Comparison of ENCODE assay signal across 8 cellular contexts in genomic region chr19:37907735-37908066, GRCh38. TPM values are rescaled to one million over a fixed set of nuclear protein-coding genes. Genes with fewer than 3 reads are reported as not detected.
DNase-seq lines count a peak whose midpoint lies in the region; ATAC-seq and TF ChIP-seq lines count a peak whose summit lies in the region.

No MANE protein-coding gene starts in this region.

- TF ChIP-seq CTCF in heart left ventricle (IDR thresholded peaks at IDR 0.05) (no peak), lower lobe of right lung (IDR thresholded peaks at IDR 0.05) (no peak), vagina (IDR thresholded peaks at IDR 0.05) (no peak)

- WGBS in heart left ventricle, 4 donors, result 2 to 9% (median 6%) methylated on average over 8 of the region's 8 CpGs

- no peak for TF ChIP-seq POLR2A in heart left ventricle (IDR thresholded peaks at IDR 0.05)
- TF ChIP-seq POLR2A in vagina (IDR thresholded peaks at IDR 0.05), result no peak
- no peak for TF ChIP-seq POLR2A in GM18505 (IDR thresholded peaks at IDR 0.05; ENCODE audit: borderline replicate concordance, extremely low read depth, insufficient read depth, insufficient read length)

- H3K4me1 ChIP-seq in heart left ventricle (peaks cover 0 to 19% (median 12%) of the 10 kb centered on the region in 12 donors), adipocyte (ENCODE audit: control insufficient read depth, insufficient read depth, low read length) (peaks cover 8% of the 10 kb centered on the region), lower lobe of right lung (peaks cover 16% of the 10 kb centered on the region), vagina (peaks cover 16% of the 10 kb centered on the region)

- H3K27ac ChIP-seq in heart left ventricle (peak overlapping the region in 6 of 12 donors; percentile 50 to 81 (median 78)), lower lobe of right lung (peak overlapping the region; percentile 80), vagina (peak overlapping the region; percentile 72)

- H3K36me3 ChIP-seq in heart left ventricle (no peaks in the 10 kb centered on the region), adipocyte (ENCODE audit: control insufficient read depth, insufficient read depth, low read length, severe bottlenecking) (no peaks in the 10 kb centered on the region), lower lobe of right lung (no peaks in the 10 kb centered on the region), vagina (no peaks in the 10 kb centered on the region)

- no peak for ATAC-seq in heart left ventricle
- ATAC-seq in left ventricle myocardium superior, result no peak
- no peak for ATAC-seq in lower lobe of right lung
- ATAC-seq in GM19328 (IDR thresholded peaks at IDR 0.05; ENCODE audit: unreplicated experiment), result no peak
- no peak for ATAC-seq in GM18505 (IDR thresholded peaks at IDR 0.05; ENCODE audit: unreplicated experiment)

- intact Hi-C loops in heart left ventricle (cut with DNase I), result loop anchor here (2.0 to 10.0 kb wide), 11 partner anchors 95 to 430 kb away; partner anchors contain the start of genes CATSPERG (in 6 of the 10) and DPF1 (in 1 of the 10)
- intact Hi-C loops in left ventricle myocardium superior (cut with micrococcal nuclease), result no loop called here
- intact Hi-C loops in lower lobe of right lung (cut with DNase I), result no loop called here
- intact Hi-C loops in vagina (cut with DNase I), result loop anchor here (10.0 kb wide), 1 partner anchor 317 kb away; the partner anchor contains the start of gene DPF1

- DNase-seq in heart left ventricle (no peak), left ventricle myocardium superior (no peak), adipocyte (ENCODE audit: low read depth) (no peak), lower lobe of right lung (no peak), vagina (ENCODE audit: extremely low spot score in 2 of 2) (no peak), DMS53 (lab: John Stamatoyannopoulos, UW) (no peak)

- H3K9ac ChIP-seq in adipocyte (ENCODE audit: low read length), result peak overlapping the region; percentile 85

- H3K27me3 ChIP-seq in heart left ventricle (no peaks in the 10 kb centered on the region), adipocyte (replicated peaks; ENCODE audit: control insufficient read depth, insufficient read depth, low read length) (no peaks in the 10 kb centered on the region), lower lobe of right lung (ENCODE audit: low read depth) (no peaks in the 10 kb centered on the region), vagina (no peaks in the 10 kb centered on the region)

- H3K4me3 ChIP-seq in heart left ventricle (peak overlapping the region; percentile 76 to 98 (median 88)), adipocyte (ENCODE audit: low read length) (peak overlapping the region; percentile 92), lower lobe of right lung (peak overlapping the region; percentile 96), vagina (peak overlapping the region; percentile 69 to 77)

- H3K9me3 ChIP-seq in heart left ventricle, result no peaks in the 10 kb centered on the region
- no peaks in the 10 kb centered on the region for H3K9me3 ChIP-seq in adipocyte (ENCODE audit: control insufficient read depth, low read length)
- H3K9me3 ChIP-seq in lower lobe of right lung, result no peaks in the 10 kb centered on the region
- H3K9me3 ChIP-seq in vagina, result no peaks in the 10 kb centered on the region

RNA-seq across cellular contexts. Expression of gene SIPA1L3, which starts 0.7 kb away (rescaled TPM):
- total RNA-seq in heart left ventricle, result 10 to 100 TPM in 4 of 9 donors, 1 to 10 TPM in 5; 6.3 to 22.9 (median 9.4) TPM
- polyA plus RNA-seq in heart left ventricle, result 1 to 10 TPM; 4.7 to 8.5 TPM
- 10.5 TPM for total RNA-seq in left ventricle myocardium superior
- 63.2 TPM for total RNA-seq in lower lobe of right lung
- 13.0 TPM for total RNA-seq in vagina

RNA-seq across cellular contexts. Expression of gene WDR87, which starts 1.3 kb away (rescaled TPM):
- total RNA-seq in heart left ventricle (not detected), left ventricle myocardium superior (not detected), lower lobe of right lung (not detected), vagina (not detected)
- not detected for polyA plus RNA-seq in heart left ventricle

Comparison
In these comparisons a context has a peak if more than half of its experiments do, and no peak if none do; other contexts are left out.
1. intact Hi-C loops: an anchor here in heart left ventricle (2.0 to 10.0 kb wide) and vagina (10.0 kb wide); none called in left ventricle myocardium superior and lower lobe of right lung.